ENCODE assay signal across 9 cellular contexts in the genomic region with DNA sequence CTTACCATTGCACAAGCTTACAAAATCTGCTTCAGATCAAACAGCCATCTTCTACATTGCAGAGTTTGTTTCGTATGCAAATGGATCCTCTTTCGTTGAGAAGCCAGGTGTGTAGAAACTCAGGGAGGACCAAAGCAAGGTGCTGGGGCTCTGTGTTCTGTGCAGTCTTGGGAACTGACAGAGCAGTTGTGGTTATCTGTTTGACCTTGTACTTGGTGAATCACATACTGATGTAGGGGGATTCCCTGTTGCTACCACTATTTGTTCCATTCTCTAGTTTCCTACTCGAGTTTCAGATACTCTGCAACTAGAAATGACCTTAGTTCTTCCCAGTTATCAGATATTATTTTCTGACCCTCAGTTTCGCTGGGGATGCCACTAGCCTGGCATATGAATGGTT.
DNase-seq lines count a peak whose midpoint lies in the region; ATAC-seq lines count a peak whose summit lies in the region.
"Had no signal": no experiment of that assay in that cellular context is flagged by ENCODE, and none has a peak within 500 bp of the region (broad histone marks: within the 10 kb centered on the region; RNA-seq: fewer than 3 reads in every experiment).

No MANE protein-coding gene starts in this region.

- peak; percentile 95 to 98 for ATAC-seq in activated naive CD4-positive, alpha-beta T cell treated with anti-CD3 and anti-CD28 coated beads, Interleukin-2, amount 50 U/mL, for 72 hours
- ATAC-seq in GM21825 (IDR thresholded peaks at IDR 0.05; ENCODE audit: unreplicated experiment) (peak; percentile 99), HG03469 (IDR thresholded peaks at IDR 0.05; ENCODE audit: unreplicated experiment) (peak; percentile 100), left colon (no peak)
- peak; percentile 96 for ATAC-seq in stimulated activated naive CD8-positive, alpha-beta T cell treated with anti-CD3 and anti-CD28 coated beads, Interleukin-15, Interleukin-2, amounts not matched to agents 100 U/mL and 50 U/mL, for 24 hours
- ATAC-seq: mucosa of descending colon had no signal

- H3K9me3 Mint-ChIP-seq in activated naive CD4-positive, alpha-beta T cell treated with anti-CD3 and anti-CD28 coated beads, Interleukin-2, amount 50 U/mL, for 72 hours: peaks cover 24 to 30% of the 10 kb centered on the region in 2 donors

- intact Hi-C loops in left colon (cut with DNase I, micrococcal nuclease): no loop called here

- H3K27ac Mint-ChIP-seq in activated naive CD4-positive, alpha-beta T cell treated with anti-CD3 and anti-CD28 coated beads, Interleukin-2, amount 50 U/mL, for 72 hours: no peak overlapping the region

- no peak for DNase-seq in activated naive CD4-positive, alpha-beta T cell treated with anti-CD3 and anti-CD28 coated beads, Interleukin-2, amount 50 U/mL, for 72 hours (ENCODE audit: low spot score in 2 of 2)
- DNase-seq in activated naive CD4-positive, alpha-beta T cell treated with Interleukin-2 at 50 U/mL for 16 hours: no peak
- DNase-seq in stimulated activated naive CD8-positive, alpha-beta T cell treated with anti-CD3 and anti-CD28 coated beads, Interleukin-15, Interleukin-2, amounts not matched to agents 100 U/mL and 50 U/mL, for 24 hours: no peak
- DNase-seq in A172 (ENCODE audit: low spot score) (no peak), left colon (no peak), NCI-H510A (lab: John Stamatoyannopoulos, UW) (no peak)
- DNase-seq: mucosa of descending colon had no signal

- H3K36me3 Mint-ChIP-seq in activated naive CD4-positive, alpha-beta T cell treated with anti-CD3 and anti-CD28 coated beads, Interleukin-2, amount 50 U/mL, for 72 hours: peaks cover 19 to 26% of the 10 kb centered on the region in 2 donors
